Comparison of ENCODE assay signal across 1 cellular context in the genomic region with DNA sequence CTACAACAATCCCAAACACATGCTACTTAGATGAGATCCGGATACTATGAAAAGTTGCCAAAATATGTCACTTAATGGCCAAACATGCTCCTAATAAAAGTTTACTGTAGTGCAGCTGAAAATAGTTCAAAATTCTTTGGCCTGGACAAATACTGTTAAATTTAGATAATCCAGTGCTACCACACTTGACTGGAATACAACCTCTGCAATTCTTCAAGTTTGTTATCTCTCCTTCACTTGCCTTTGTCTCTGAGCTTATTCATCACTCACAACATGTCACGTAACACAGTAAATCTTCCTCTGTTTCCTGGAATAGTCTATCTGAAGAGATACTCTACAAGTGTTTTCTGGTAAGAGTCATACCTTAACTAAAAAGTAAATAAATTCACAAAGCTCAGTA.
A peak's percentile ranks its signal among the peaks of the same experiment; 100 is the strongest.
TF ChIP-seq lines count a peak whose summit lies in the region.

No MANE protein-coding gene starts in this region.

TF ChIP-seq in K562, 482 proteins besides CTCF, POLR2A, EP300 and RAD21 (continued from another document and continues in another):
- TF ChIP-seq, protein P1, sequence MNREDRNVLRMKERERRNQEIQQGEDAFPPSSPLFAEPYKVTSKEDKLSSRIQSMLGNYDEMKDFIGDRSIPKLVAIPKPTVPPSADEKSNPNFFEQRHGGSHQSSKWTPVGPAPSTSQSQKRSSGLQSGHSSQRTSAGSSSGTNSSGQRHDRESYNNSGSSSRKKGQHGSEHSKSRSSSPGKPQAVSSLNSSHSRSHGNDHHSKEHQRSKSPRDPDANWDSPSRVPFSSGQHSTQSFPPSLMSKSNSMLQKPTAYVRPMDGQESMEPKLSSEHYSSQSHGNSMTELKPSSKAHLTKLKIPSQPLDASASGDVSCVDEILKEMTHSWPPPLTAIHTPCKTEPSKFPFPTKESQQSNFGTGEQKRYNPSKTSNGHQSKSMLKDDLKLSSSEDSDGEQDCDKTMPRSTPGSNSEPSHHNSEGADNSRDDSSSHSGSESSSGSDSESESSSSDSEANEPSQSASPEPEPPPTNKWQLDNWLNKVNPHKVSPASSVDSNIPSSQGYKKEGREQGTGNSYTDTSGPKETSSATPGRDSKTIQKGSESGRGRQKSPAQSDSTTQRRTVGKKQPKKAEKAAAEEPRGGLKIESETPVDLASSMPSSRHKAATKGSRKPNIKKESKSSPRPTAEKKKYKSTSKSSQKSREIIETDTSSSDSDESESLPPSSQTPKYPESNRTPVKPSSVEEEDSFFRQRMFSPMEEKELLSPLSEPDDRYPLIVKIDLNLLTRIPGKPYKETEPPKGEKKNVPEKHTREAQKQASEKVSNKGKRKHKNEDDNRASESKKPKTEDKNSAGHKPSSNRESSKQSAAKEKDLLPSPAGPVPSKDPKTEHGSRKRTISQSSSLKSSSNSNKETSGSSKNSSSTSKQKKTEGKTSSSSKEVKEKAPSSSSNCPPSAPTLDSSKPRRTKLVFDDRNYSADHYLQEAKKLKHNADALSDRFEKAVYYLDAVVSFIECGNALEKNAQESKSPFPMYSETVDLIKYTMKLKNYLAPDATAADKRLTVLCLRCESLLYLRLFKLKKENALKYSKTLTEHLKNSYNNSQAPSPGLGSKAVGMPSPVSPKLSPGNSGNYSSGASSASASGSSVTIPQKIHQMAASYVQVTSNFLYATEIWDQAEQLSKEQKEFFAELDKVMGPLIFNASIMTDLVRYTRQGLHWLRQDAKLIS (CRISPR knock-in tag; IDR thresholded peaks at IDR 0.05): no peak
- TF ChIP-seq NR4A1 (CRISPR knock-in tag; IDR thresholded peaks at IDR 0.05): no peak
- TF ChIP-seq NR4A1 (tag; IDR thresholded peaks at IDR 0.05): no peak
- TF ChIP-seq, protein P2, sequence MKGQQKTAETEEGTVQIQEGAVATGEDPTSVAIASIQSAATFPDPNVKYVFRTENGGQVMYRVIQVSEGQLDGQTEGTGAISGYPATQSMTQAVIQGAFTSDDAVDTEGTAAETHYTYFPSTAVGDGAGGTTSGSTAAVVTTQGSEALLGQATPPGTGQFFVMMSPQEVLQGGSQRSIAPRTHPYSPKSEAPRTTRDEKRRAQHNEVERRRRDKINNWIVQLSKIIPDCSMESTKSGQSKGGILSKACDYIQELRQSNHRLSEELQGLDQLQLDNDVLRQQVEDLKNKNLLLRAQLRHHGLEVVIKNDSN (CRISPR knock-in tag; IDR thresholded peaks at IDR 0.05): no peak
- peak; percentile 22 to 55 for TF ChIP-seq NCOA2 (IDR thresholded peaks at IDR 0.05; ENCODE audit: partially characterized antibody in 2 of 2)
- TF ChIP-seq ZNF584 (CRISPR knock-in tag; IDR thresholded peaks at IDR 0.05; ENCODE audit: low read depth): no peak
- 0 out of 2 replicates have a peak, but pooled peaks have one; percentile 15 for TF ChIP-seq NFE2 (IDR thresholded peaks at IDR 0.05; ENCODE audit: low read depth)
- TF ChIP-seq THRAP3 (IDR thresholded peaks at IDR 0.05; ENCODE audit: borderline replicate concordance): no peak
- TF ChIP-seq MAFF (IDR thresholded peaks at IDR 0.05; ENCODE audit: low read length): no peak
- TF ChIP-seq CCAR2 (IDR thresholded peaks at IDR 0.05; ENCODE audit: low read depth, low read length): no peak
- no peak for TF ChIP-seq ELF4 (CRISPR knock-in tag; IDR thresholded peaks at IDR 0.05)
- no peak for TF ChIP-seq TAF7 (tag; IDR thresholded peaks at IDR 0.05)
- TF ChIP-seq NFRKB (IDR thresholded peaks at IDR 0.05; ENCODE audit: low read depth): no peak
- 0 out of 2 replicates have a peak, but pooled peaks have one; percentile 22 for TF ChIP-seq MAFK (IDR thresholded peaks at IDR 0.05; ENCODE audit: low read length)
- TF ChIP-seq COPS2 (conservative IDR thresholded peaks at IDR 0.05): no peak
- TF ChIP-seq HNRNPH1 (optimal IDR thresholded peaks at IDR 0.05; ENCODE audit: low read depth, low read length): no peak
- 0 out of 2 replicates have a peak, but pooled peaks have one; percentile 27 for TF ChIP-seq TOE1 (IDR thresholded peaks at IDR 0.05; ENCODE audit: borderline replicate concordance)
- TF ChIP-seq TOE1 (CRISPR knock-in tag; IDR thresholded peaks at IDR 0.05; ENCODE audit: borderline replicate concordance, low read depth): no peak
- no peak for TF ChIP-seq ZNF668 (CRISPR knock-in tag; IDR thresholded peaks at IDR 0.05)
- TF ChIP-seq KLF13 (tag; IDR thresholded peaks at IDR 0.05; ENCODE audit: borderline replicate concordance, low read depth): no peak
- no peak for TF ChIP-seq RUNX1 (IDR thresholded peaks at IDR 0.05; ENCODE audit: low read depth)
- no peak for TF ChIP-seq ZBTB1 (CRISPR knock-in tag; IDR thresholded peaks at IDR 0.05; ENCODE audit: borderline replicate concordance, low read depth)
- no peak for TF ChIP-seq ZBTB17 (CRISPR knock-in tag; IDR thresholded peaks at IDR 0.05)
- no peak for TF ChIP-seq ZNF408 (CRISPR knock-in tag; IDR thresholded peaks at IDR 0.05; ENCODE audit: low read depth)
- no peak for TF ChIP-seq CHD2 (IDR thresholded peaks at IDR 0.05; ENCODE audit: low read depth, low read length)
- peak; percentile 28 for TF ChIP-seq DACH1 (IDR thresholded peaks at IDR 0.05; ENCODE audit: partially characterized antibody)
- TF ChIP-seq WHSC1 (IDR thresholded peaks at IDR 0.05; ENCODE audit: low read length): no peak
- peak; percentile 48; the same call in 1 of the 2 replicates for TF ChIP-seq MTA2 (IDR thresholded peaks at IDR 0.05; ENCODE audit: low read depth)
- TF ChIP-seq HDGF (IDR thresholded peaks at IDR 0.05): no peak
- TF ChIP-seq, protein P3, sequence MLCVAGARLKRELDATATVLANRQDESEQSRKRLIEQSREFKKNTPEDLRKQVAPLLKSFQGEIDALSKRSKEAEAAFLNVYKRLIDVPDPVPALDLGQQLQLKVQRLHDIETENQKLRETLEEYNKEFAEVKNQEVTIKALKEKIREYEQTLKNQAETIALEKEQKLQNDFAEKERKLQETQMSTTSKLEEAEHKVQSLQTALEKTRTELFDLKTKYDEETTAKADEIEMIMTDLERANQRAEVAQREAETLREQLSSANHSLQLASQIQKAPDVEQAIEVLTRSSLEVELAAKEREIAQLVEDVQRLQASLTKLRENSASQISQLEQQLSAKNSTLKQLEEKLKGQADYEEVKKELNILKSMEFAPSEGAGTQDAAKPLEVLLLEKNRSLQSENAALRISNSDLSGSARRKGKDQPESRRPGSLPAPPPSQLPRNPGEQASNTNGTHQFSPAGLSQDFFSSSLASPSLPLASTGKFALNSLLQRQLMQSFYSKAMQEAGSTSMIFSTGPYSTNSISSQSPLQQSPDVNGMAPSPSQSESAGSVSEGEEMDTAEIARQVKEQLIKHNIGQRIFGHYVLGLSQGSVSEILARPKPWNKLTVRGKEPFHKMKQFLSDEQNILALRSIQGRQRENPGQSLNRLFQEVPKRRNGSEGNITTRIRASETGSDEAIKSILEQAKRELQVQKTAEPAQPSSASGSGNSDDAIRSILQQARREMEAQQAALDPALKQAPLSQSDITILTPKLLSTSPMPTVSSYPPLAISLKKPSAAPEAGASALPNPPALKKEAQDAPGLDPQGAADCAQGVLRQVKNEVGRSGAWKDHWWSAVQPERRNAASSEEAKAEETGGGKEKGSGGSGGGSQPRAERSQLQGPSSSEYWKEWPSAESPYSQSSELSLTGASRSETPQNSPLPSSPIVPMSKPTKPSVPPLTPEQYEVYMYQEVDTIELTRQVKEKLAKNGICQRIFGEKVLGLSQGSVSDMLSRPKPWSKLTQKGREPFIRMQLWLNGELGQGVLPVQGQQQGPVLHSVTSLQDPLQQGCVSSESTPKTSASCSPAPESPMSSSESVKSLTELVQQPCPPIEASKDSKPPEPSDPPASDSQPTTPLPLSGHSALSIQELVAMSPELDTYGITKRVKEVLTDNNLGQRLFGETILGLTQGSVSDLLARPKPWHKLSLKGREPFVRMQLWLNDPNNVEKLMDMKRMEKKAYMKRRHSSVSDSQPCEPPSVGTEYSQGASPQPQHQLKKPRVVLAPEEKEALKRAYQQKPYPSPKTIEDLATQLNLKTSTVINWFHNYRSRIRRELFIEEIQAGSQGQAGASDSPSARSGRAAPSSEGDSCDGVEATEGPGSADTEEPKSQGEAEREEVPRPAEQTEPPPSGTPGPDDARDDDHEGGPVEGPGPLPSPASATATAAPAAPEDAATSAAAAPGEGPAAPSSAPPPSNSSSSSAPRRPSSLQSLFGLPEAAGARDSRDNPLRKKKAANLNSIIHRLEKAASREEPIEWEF (CRISPR knock-in tag; IDR thresholded peaks at IDR 0.05): no peak
- TF ChIP-seq, protein P4, sequence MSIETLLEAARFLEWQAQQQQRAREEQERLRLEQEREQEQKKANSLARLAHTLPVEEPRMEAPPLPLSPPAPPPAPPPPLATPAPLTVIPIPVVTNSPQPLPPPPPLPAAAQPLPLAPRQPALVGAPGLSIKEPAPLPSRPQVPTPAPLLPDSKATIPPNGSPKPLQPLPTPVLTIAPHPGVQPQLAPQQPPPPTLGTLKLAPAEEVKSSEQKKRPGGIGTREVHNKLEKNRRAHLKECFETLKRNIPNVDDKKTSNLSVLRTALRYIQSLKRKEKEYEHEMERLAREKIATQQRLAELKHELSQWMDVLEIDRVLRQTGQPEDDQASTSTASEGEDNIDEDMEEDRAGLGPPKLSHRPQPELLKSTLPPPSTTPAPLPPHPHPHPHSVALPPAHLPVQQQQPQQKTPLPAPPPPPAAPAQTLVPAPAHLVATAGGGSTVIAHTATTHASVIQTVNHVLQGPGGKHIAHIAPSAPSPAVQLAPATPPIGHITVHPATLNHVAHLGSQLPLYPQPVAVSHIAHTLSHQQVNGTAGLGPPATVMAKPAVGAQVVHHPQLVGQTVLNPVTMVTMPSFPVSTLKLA (conservative IDR thresholded peaks at IDR 0.05): 0 out of 4 replicates have a peak, but pooled peaks of 1 of the 2 experiments have one; percentile 31
- TF ChIP-seq POLR3A (IDR thresholded peaks at IDR 0.05; ENCODE audit: borderline replicate concordance, extremely low read depth, insufficient read depth, insufficient read length): no peak
- TF ChIP-seq EP400 (IDR thresholded peaks at IDR 0.05): 0 out of 2 replicates have a peak, but pooled peaks have one; percentile 20
- peak; percentile 98 for TF ChIP-seq MECOM (CRISPR knock-in tag; IDR thresholded peaks at IDR 0.05)
- no peak for TF ChIP-seq BRD4 (IDR thresholded peaks at IDR 0.05)
- TF ChIP-seq, protein P5, sequence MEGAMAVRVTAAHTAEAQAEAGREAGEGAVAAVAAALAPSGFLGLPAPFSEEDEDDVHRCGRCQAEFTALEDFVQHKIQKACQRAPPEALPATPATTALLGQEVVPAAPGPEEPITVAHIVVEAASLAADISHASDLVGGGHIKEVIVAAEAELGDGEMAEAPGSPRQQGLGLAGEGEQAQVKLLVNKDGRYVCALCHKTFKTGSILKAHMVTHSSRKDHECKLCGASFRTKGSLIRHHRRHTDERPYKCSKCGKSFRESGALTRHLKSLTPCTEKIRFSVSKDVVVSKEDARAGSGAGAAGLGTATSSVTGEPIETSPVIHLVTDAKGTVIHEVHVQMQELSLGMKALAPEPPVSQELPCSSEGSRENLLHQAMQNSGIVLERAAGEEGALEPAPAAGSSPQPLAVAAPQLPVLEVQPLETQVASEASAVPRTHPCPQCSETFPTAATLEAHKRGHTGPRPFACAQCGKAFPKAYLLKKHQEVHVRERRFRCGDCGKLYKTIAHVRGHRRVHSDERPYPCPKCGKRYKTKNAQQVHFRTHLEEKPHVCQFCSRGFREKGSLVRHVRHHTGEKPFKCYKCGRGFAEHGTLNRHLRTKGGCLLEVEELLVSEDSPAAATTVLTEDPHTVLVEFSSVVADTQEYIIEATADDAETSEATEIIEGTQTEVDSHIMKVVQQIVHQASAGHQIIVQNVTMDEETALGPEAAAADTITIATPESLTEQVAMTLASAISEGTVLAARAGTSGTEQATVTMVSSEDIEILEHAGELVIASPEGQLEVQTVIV (CRISPR knock-in tag; IDR thresholded peaks at IDR 0.05; ENCODE audit: borderline replicate concordance): no peak
- no peak for TF ChIP-seq PURB (CRISPR knock-in tag; IDR thresholded peaks at IDR 0.05; ENCODE audit: low read depth)
- no peak for TF ChIP-seq ZNF57 (CRISPR knock-in tag; IDR thresholded peaks at IDR 0.05)
- TF ChIP-seq KAT8 (IDR thresholded peaks at IDR 0.05; ENCODE audit: low read depth): no peak
- TF ChIP-seq ZNF263 (CRISPR knock-in tag; IDR thresholded peaks at IDR 0.05; ENCODE audit: borderline replicate concordance): no peak
- TF ChIP-seq EHMT2 (IDR thresholded peaks at IDR 0.05): peak; percentile 66; the same call in 1 of the 2 replicates
- no peak for TF ChIP-seq ZNF583 (CRISPR knock-in tag; IDR thresholded peaks at IDR 0.05)
- no peak for TF ChIP-seq NFATC3 (IDR thresholded peaks at IDR 0.05)
- TF ChIP-seq, protein P6, sequence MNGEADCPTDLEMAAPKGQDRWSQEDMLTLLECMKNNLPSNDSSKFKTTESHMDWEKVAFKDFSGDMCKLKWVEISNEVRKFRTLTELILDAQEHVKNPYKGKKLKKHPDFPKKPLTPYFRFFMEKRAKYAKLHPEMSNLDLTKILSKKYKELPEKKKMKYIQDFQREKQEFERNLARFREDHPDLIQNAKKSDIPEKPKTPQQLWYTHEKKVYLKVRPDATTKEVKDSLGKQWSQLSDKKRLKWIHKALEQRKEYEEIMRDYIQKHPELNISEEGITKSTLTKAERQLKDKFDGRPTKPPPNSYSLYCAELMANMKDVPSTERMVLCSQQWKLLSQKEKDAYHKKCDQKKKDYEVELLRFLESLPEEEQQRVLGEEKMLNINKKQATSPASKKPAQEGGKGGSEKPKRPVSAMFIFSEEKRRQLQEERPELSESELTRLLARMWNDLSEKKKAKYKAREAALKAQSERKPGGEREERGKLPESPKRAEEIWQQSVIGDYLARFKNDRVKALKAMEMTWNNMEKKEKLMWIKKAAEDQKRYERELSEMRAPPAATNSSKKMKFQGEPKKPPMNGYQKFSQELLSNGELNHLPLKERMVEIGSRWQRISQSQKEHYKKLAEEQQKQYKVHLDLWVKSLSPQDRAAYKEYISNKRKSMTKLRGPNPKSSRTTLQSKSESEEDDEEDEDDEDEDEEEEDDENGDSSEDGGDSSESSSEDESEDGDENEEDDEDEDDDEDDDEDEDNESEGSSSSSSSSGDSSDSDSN (IDR thresholded peaks at IDR 0.05; ENCODE audit: borderline replicate concordance in 1 of 2, low read depth in 2 of 2, low read length in 2 of 2): no peak
- TF ChIP-seq, protein P7, sequence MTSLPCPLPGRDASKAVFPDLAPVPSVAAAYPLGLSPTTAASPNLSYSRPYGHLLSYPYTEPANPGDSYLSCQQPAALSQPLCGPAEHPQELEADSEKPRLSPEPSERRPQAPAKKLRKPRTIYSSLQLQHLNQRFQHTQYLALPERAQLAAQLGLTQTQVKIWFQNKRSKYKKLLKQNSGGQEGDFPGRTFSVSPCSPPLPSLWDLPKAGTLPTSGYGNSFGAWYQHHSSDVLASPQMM (CRISPR knock-in tag; IDR thresholded peaks at IDR 0.05): no peak
